ENCODE assay signal across 2 cellular contexts in genomic region chr21:33364830-33365229, GRCh38.
A peak's percentile ranks its signal among the peaks of the same experiment; 100 is the strongest.
TF ChIP-seq lines count a peak whose summit lies in the region.

No MANE protein-coding gene starts in this region.

TF ChIP-seq in WTC11, 78 proteins besides CTCF, POLR2A, EP300 and RAD21:
- TF ChIP-seq CREB1 (CRISPR knock-in tag; IDR thresholded peaks at IDR 0.05) (no peak), ZNF121 (CRISPR knock-in tag; IDR thresholded peaks at IDR 0.05) (peak; percentile 70)
TF ChIP-seq in WTC11: peak in this region for 1.

TF ChIP-seq in H1, 55 proteins besides CTCF, POLR2A, EP300 and RAD21:
- TF ChIP-seq SIX5 (IDR thresholded peaks at IDR 0.05; ENCODE audit: low read depth, low read length) = no peak
